ENCODE assay signal across 1 cellular context in genomic region chr3:14430706-14431470, GRCh38.
TF ChIP-seq lines count a peak whose summit lies in the region.

No MANE protein-coding gene starts in this region.

TF ChIP-seq in SK-N-SH treated with all-trans-retinoic acid at 6 μM for 48 hours, 23 proteins besides CTCF, POLR2A, EP300 and RAD21 (continued from another document):
- TF ChIP-seq TSHZ2 (CRISPR knock-in tag; IDR thresholded peaks at IDR 0.05) = no peak
- no peak for TF ChIP-seq ISL1 (CRISPR knock-in tag; IDR thresholded peaks at IDR 0.05)
